14 cellular contexts compared by ENCODE assay signal in genomic region chr5:60494635-60495034, GRCh38.
DNase-seq lines count a peak whose midpoint lies in the region; ATAC-seq and TF ChIP-seq lines count a peak whose summit lies in the region.
"Had no signal": no experiment of that assay in that cellular context is flagged by ENCODE, and none has a peak within 500 bp of the region (broad histone marks: within the 10 kb centered on the region; RNA-seq: fewer than 3 reads in every experiment).

No MANE protein-coding gene starts in this region.

- H3K4me3 Mint-ChIP-seq in endodermal cell, result no peak overlapping the region
- H3K4me3 Mint-ChIP-seq: activated CD4-positive, alpha-beta memory T cell treated with anti-CD3 and anti-CD28 coated beads for 36 hours; activated naive CD8-positive, alpha-beta T cell had no signal

- DNase-seq in endodermal cell (no peak), T-helper 2 cell (no peak)
- DNase-seq: activated CD4-positive, alpha-beta memory T cell treated with anti-CD3 and anti-CD28 coated beads for 36 hours; Calu3; left cardiac atrium; NCI-H2029; T-helper 1 cell had no signal

- TF ChIP-seq CTCF in endodermal cell (conservative IDR thresholded peaks at IDR 0.05), result no peak

- peaks cover 8% of the 10 kb centered on the region for H3K4me1 Mint-ChIP-seq in endodermal cell

- no peaks in the 10 kb centered on the region for H3K4me1 ChIP-seq in endodermal cell (ENCODE audit: control insufficient read depth, insufficient read depth, low read length)

- no peak overlapping the region for H3K9ac ChIP-seq in endodermal cell (ENCODE audit: extremely low read depth, low read length, poor library complexity, severe bottlenecking)

- no peaks in the 10 kb centered on the region for H3K27me3 Mint-ChIP-seq in endodermal cell (ENCODE audit: insufficient read depth)
- H3K27me3 Mint-ChIP-seq: activated CD4-positive, alpha-beta memory T cell treated with anti-CD3 and anti-CD28 coated beads for 36 hours; activated naive CD8-positive, alpha-beta T cell had no signal

- peak overlapping the region; percentile 83 for H3K27ac ChIP-seq in temporal lobe (ENCODE audit: low read depth, low read length)
- no peak overlapping the region for H3K27ac ChIP-seq in endodermal cell (ENCODE audit: low read depth, low read length)

- H3K9me3 ChIP-seq in endodermal cell (ENCODE audit: control insufficient read depth, low read length), result no peaks in the 10 kb centered on the region

- ATAC-seq in GM19025 (IDR thresholded peaks at IDR 0.05; ENCODE audit: low read depth, unreplicated experiment) (peak; percentile 60), HG02588 (IDR thresholded peaks at IDR 0.05; ENCODE audit: unreplicated experiment) (peak; percentile 78), HG03442 (IDR thresholded peaks at IDR 0.05; ENCODE audit: unreplicated experiment) (peak; percentile 79), HG03175 (IDR thresholded peaks at IDR 0.05; ENCODE audit: unreplicated experiment) (no peak)
- no peak for ATAC-seq in activated CD4-positive, CD25-positive, alpha-beta regulatory T cell treated with anti-CD3 and anti-CD28 coated beads, Interleukin-2, amount 50 U/mL, for 24 hours
- ATAC-seq: left cardiac atrium had no signal

- H3K27me3 ChIP-seq in endodermal cell (ENCODE audit: control insufficient read depth, insufficient read depth, low read length, poor library complexity, severe bottlenecking), result no peaks in the 10 kb centered on the region

- H3K4me3 ChIP-seq in endodermal cell (ENCODE audit: low read length), result no peak overlapping the region

- no peaks in the 10 kb centered on the region for H3K36me3 Mint-ChIP-seq in endodermal cell (ENCODE audit: low read depth)
- H3K36me3 Mint-ChIP-seq: activated CD4-positive, alpha-beta memory T cell treated with anti-CD3 and anti-CD28 coated beads for 36 hours; activated naive CD8-positive, alpha-beta T cell had no signal

- no peaks in the 10 kb centered on the region for H3K9me3 Mint-ChIP-seq in endodermal cell

- no peak overlapping the region for H3K27ac Mint-ChIP-seq in endodermal cell
- H3K27ac Mint-ChIP-seq: activated CD4-positive, alpha-beta memory T cell treated with anti-CD3 and anti-CD28 coated beads for 36 hours; activated naive CD8-positive, alpha-beta T cell had no signal

- H3K36me3 ChIP-seq in endodermal cell (ENCODE audit: control insufficient read depth, insufficient read depth, low read length), result no peaks in the 10 kb centered on the region

Comparison
In these comparisons a context has a peak if more than half of its experiments do, and no peak if none do; other contexts are left out.
1. ATAC-seq: peak in GM19025 (single experiment), HG02588 (single experiment) and HG03442 (single experiment); none in HG03175 (single experiment) and activated CD4-positive, CD25-positive, alpha-beta regulatory T cell treated with anti-CD3 and anti-CD28 coated beads, Interleukin-2, amount 50 U/mL, for 24 hours (0 of 2).